ENCODE assay signal across 1 cellular context in the genomic region with DNA sequence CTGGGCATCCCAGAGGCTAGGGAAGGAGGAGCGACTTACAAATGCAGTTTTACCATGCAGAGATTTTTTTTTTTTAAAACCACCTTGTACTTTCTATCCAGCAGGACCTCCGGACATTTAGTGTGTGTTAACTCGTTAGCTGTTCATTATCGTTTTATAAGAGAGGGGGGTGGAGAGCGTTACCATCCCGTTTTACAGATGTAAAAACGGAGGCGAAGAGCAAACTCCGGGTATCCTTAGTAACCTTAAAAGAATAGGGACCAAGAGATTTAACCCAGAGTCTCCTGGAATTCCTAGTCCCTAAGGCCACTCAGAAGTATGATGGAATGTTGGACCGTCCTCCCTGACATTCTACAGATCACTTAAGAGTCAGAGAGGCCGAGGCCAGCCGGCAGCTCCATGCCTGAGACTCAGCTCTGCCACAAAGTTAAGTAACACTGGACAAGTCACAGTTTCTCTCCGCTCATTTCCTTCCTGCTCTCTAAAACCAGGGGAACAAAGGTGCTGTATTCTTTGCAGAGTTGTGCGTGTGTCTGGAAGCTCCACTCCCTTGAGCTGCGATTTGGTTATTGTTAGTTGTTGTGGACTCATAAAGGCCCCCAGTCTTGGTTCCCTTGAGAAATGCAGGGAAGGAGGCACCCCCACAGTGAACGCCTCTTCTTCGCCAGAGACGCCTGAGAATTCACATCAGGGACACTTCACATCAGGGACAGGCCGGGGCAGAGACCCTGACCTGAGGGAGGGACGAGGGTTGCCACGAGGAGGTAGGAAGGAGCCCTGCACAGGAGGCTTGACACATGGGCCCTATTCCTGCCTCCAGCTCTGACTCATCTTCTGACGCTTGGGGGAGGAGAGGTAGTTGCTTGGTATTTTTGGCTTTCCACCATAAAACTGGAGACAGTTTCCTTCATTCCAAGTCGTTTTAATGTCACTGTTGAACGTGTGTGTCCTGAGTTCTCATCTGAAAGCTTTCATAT.
TF ChIP-seq lines count a peak whose summit lies in the region.

No MANE protein-coding gene starts in this region.

TF ChIP-seq in HepG2, 621 proteins besides CTCF, POLR2A, EP300 and RAD21 (continued from another document and continues in another):
- TF ChIP-seq ZNF318 (CRISPR knock-in tag; IDR thresholded peaks at IDR 0.05): no peak
- TF ChIP-seq ZHX2 (IDR thresholded peaks at IDR 0.05; ENCODE audit: low read depth): no peak
- no peak for TF ChIP-seq ZHX2 (CRISPR knock-in tag; IDR thresholded peaks at IDR 0.05; ENCODE audit: borderline replicate concordance)
- 0 out of 2 replicates have a peak, but pooled peaks have one; percentile 58 for TF ChIP-seq ZNF274 (CRISPR knock-in tag; IDR thresholded peaks at IDR 0.05)
- 0 out of 2 replicates have a peak, but pooled peaks have one; percentile 29 for TF ChIP-seq ZNF44 (CRISPR knock-in tag; IDR thresholded peaks at IDR 0.05)
- no peak for TF ChIP-seq ZBTB42 (CRISPR knock-in tag; IDR thresholded peaks at IDR 0.05)
- 0 out of 2 replicates have a peak, but pooled peaks have one; percentile 25 for TF ChIP-seq TBX2 (CRISPR knock-in tag; IDR thresholded peaks at IDR 0.05; ENCODE audit: borderline replicate concordance)
- TF ChIP-seq ZBTB20 (CRISPR knock-in tag; IDR thresholded peaks at IDR 0.05; ENCODE audit: borderline replicate concordance, low read depth): no peak
- no peak for TF ChIP-seq ZNF530 (CRISPR knock-in tag; IDR thresholded peaks at IDR 0.05; ENCODE audit: low read depth)
- no peak for TF ChIP-seq ELF1 (CRISPR knock-in tag; IDR thresholded peaks at IDR 0.05)
- TF ChIP-seq ZNF329 (CRISPR knock-in tag; IDR thresholded peaks at IDR 0.05; ENCODE audit: low read depth): no peak
- TF ChIP-seq, protein P1, sequence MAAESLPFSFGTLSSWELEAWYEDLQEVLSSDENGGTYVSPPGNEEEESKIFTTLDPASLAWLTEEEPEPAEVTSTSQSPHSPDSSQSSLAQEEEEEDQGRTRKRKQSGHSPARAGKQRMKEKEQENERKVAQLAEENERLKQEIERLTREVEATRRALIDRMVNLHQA (CRISPR knock-in tag; IDR thresholded peaks at IDR 0.05): no peak
- TF ChIP-seq JUND (CRISPR knock-in tag; IDR thresholded peaks at IDR 0.05): no peak
- no peak for TF ChIP-seq PHB2 (IDR thresholded peaks at IDR 0.05; ENCODE audit: partially characterized antibody)
- no peak for TF ChIP-seq ZBTB39 (CRISPR knock-in tag; IDR thresholded peaks at IDR 0.05)
- TF ChIP-seq CHD4 (IDR thresholded peaks at IDR 0.05; ENCODE audit: borderline replicate concordance, low read length): no peak
- no peak for TF ChIP-seq ZNF567 (CRISPR knock-in tag; IDR thresholded peaks at IDR 0.05; ENCODE audit: borderline replicate concordance)
- no peak for TF ChIP-seq NFIC (IDR thresholded peaks at IDR 0.05; ENCODE audit: low read length)
- TF ChIP-seq THAP7 (CRISPR knock-in tag; IDR thresholded peaks at IDR 0.05): no peak
- TF ChIP-seq NR2F6 (IDR thresholded peaks at IDR 0.05): no peak
- TF ChIP-seq NR2F6 (CRISPR knock-in tag; IDR thresholded peaks at IDR 0.05): 0 out of 2 replicates have a peak, but pooled peaks have one; percentile 33
- TF ChIP-seq KMT2B (CRISPR knock-in tag; IDR thresholded peaks at IDR 0.05): peak; percentile 55; the same call in 1 of the 2 replicates
- no peak for TF ChIP-seq ZBTB38 (CRISPR knock-in tag; IDR thresholded peaks at IDR 0.05)
- peak; percentile 50; the same call in 1 of the 2 replicates for TF ChIP-seq MXD4 (CRISPR knock-in tag; IDR thresholded peaks at IDR 0.05)
- TF ChIP-seq MAX (IDR thresholded peaks at IDR 0.05): peak; percentile 77
- TF ChIP-seq, protein P2, sequence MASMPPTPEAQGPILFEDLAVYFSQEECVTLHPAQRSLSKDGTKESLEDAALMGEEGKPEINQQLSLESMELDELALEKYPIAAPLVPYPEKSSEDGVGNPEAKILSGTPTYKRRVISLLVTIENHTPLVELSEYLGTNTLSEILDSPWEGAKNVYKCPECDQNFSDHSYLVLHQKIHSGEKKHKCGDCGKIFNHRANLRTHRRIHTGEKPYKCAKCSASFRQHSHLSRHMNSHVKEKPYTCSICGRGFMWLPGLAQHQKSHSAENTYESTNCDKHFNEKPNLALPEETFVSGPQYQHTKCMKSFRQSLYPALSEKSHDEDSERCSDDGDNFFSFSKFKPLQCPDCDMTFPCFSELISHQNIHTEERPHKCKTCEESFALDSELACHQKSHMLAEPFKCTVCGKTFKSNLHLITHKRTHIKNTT (CRISPR knock-in tag; IDR thresholded peaks at IDR 0.05): no peak
- no peak for TF ChIP-seq TMF1 (CRISPR knock-in tag; IDR thresholded peaks at IDR 0.05; ENCODE audit: low read depth)
- TF ChIP-seq SALL1 (CRISPR knock-in tag; IDR thresholded peaks at IDR 0.05): peak; percentile 29
